Comparison of ENCODE assay signal across 7 cellular contexts in the genomic region with DNA sequence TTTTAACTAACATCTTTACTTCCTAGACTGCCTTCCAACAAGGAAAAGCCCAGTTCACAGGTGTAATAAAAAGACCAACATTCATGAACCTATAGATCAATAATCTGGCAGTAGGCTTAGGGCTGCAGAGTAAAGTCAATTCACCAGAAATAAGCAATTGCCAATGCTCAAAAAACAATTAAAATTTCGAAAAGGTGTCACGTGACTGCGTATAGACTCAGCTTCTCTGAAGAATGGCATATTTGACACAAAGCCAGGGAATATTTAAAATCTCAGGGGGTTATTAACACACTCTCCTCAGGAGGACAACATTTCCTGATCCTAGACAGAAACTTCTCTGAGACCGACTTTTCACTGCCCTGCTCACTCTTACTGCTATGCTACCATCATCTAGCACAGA.
"Had no signal": no experiment of that assay in that cellular context is flagged by ENCODE, and none has a peak within 500 bp of the region (broad histone marks: within the 10 kb centered on the region; RNA-seq: fewer than 3 reads in every experiment).

No MANE protein-coding gene starts in this region.

- H3K4me2 ChIP-seq: KMS-11 had no signal

- H3K27ac ChIP-seq: HL-60, KMS-11 had no signal

- FAIRE-seq: HTR-8/SVneo had no signal

- H3K9ac ChIP-seq: KMS-11 had no signal

- DNase-seq: IMR-90, Karpas-422, KBM-7, KG1 had no signal
